19 cellular contexts compared by ENCODE assay signal in genomic region chr1:107247679-107248078, GRCh38.
DNase-seq lines count a peak whose midpoint lies in the region; ATAC-seq and TF ChIP-seq lines count a peak whose summit lies in the region.
"Had no signal": no experiment of that assay in that cellular context is flagged by ENCODE, and none has a peak within 500 bp of the region (broad histone marks: within the 10 kb centered on the region; RNA-seq: fewer than 3 reads in every experiment).

No MANE protein-coding gene starts in this region.

- H3K9me3 Mint-ChIP-seq in WTC11, result no peaks in the 10 kb centered on the region
- H3K9me3 Mint-ChIP-seq: CD8-positive, alpha-beta T cell; GM23338 had no signal

- DNase-seq in A673 (ENCODE audit: low spot score), result no peak
- no peak for DNase-seq in WTC11 (ENCODE audit: low spot score)
- no peak for DNase-seq in PC-3
- no peak for DNase-seq in HPDE6-E6E7 (ENCODE audit: extremely low spot score)
- DNase-seq in PC-9, result no peak
- DNase-seq: CD8-positive, alpha-beta T cell; NCI-H1930; NCI-H2171; NCI-H446 treated with DMSO at 0.1 percent for 48 hours; NCI-H748 treated with DMSO at 0.1 percent for 48 hours; Right ventricle myocardium superior had no signal

- H3K4me3 ChIP-seq in A673 (ENCODE audit: low read depth, low read length, poor library complexity, severe bottlenecking), result no peak overlapping the region
- no peak overlapping the region for H3K4me3 ChIP-seq in PC-3 (ENCODE audit: low read length)
- no peak overlapping the region for H3K4me3 ChIP-seq in PC-9
- H3K4me3 ChIP-seq: BLaER1, GM23338, SK-N-MC had no signal

- no peaks in the 10 kb centered on the region for H3K36me3 Mint-ChIP-seq in WTC11
- H3K36me3 Mint-ChIP-seq: CD8-positive, alpha-beta T cell had no signal

- H3K9me2 ChIP-seq in PC-3 (replicated peaks; ENCODE audit: low read length) (no peaks in the 10 kb centered on the region), PC-9 (ENCODE audit: insufficient read depth) (no peaks in the 10 kb centered on the region)

- TF ChIP-seq CTCF in A673 (conservative IDR thresholded peaks at IDR 0.05; ENCODE audit: low read depth, low read length) (no peak), WTC11 (IDR thresholded peaks at IDR 0.05) (no peak), PC-3 (conservative IDR thresholded peaks at IDR 0.05; ENCODE audit: low read depth, low read length) (no peak), PC-9 (conservative IDR thresholded peaks at IDR 0.05) (no peak)

- CTCF ChIA-PET in A673 (lab: Charles Lee) (no interaction called here), WTC11 (lab: Charles Lee) (interaction anchor here (0.8 kb wide), 2 partner anchors 29 to 50 kb away, joined by 3 to 5 read pairs; no protein-coding TSS in a partner anchor), PC-3 (lab: Charles Lee) (no interaction called here), PC-9 (lab: Charles Lee) (no interaction called here)

- no peak overlapping the region for H3K9ac ChIP-seq in PC-3 (ENCODE audit: low read length)
- H3K9ac ChIP-seq: BLaER1 had no signal

- H3F3A ChIP-seq in PC-3 (ENCODE audit: low read length, unreplicated experiment) (no peaks in the 10 kb centered on the region), PC-9 (ENCODE audit: insufficient read depth, low read depth) (no peaks in the 10 kb centered on the region)

- no peaks in the 10 kb centered on the region for H3K27me3 Mint-ChIP-seq in WTC11 (ENCODE audit: low read depth)

- H3K79me2 ChIP-seq in PC-3 (ENCODE audit: low read length) (no peaks in the 10 kb centered on the region), PC-9 (ENCODE audit: low read depth) (no peaks in the 10 kb centered on the region)

- no peak overlapping the region for H3K4me2 ChIP-seq in PC-3 (ENCODE audit: low read length)
- H3K4me2 ChIP-seq in PC-9, result no peak overlapping the region
- H3K4me2 ChIP-seq: GM23338 had no signal

- POLR2A ChIA-PET in A673 (lab: Charles Lee; ENCODE audit: low non-redundant PET) (interaction anchor here (0.6 kb wide), 1 partner anchor 558 kb away, joined by 3 read pairs; no protein-coding TSS in a partner anchor), WTC11 (lab: Charles Lee) (no interaction called here), PC-3 (lab: Charles Lee; ENCODE audit: unreplicated experiment) (no interaction called here), PC-9 (lab: Charles Lee; ENCODE audit: unreplicated experiment) (no interaction called here)

- ATAC-seq in GM19452 (IDR thresholded peaks at IDR 0.05; ENCODE audit: unreplicated experiment), result peak; percentile 34
- ATAC-seq in HG03342 (IDR thresholded peaks at IDR 0.05; ENCODE audit: unreplicated experiment), result peak; percentile 42
- ATAC-seq in WTC11, result no peak; the same call in 1 of the 2 replicates
- ATAC-seq in PC-3, result no peak
- no peak for ATAC-seq in HG02623 (IDR thresholded peaks at IDR 0.05; ENCODE audit: unreplicated experiment)
- ATAC-seq: CD8-positive, alpha-beta T cell; GM23338; HCT116 had no signal

- intact Hi-C loops in A673 (cut with micrococcal nuclease; ENCODE audit: unreplicated experiment), result no loop called here
- intact Hi-C loops in PC-3 (cut with micrococcal nuclease), result no loop called here
- intact Hi-C loops in PC-9 (cut with micrococcal nuclease; ENCODE audit: unreplicated experiment), result no loop called here

- H3K27me3 ChIP-seq in A673 (replicated peaks; ENCODE audit: insufficient read depth, low read depth, low read length, poor library complexity), result no peaks in the 10 kb centered on the region
- H3K27me3 ChIP-seq in PC-3 (ENCODE audit: low read length), result no peaks in the 10 kb centered on the region
- no peaks in the 10 kb centered on the region for H3K27me3 ChIP-seq in PC-9 (ENCODE audit: insufficient read depth, low read depth)
- H3K27me3 ChIP-seq: BLaER1 had no signal

- H3K4me1 ChIP-seq in A673 (ENCODE audit: insufficient read depth, low read length, poor library complexity, severe bottlenecking) (peaks cover 90% of the 10 kb centered on the region), PC-3 (ENCODE audit: insufficient read depth, low read length) (peaks cover 23% of the 10 kb centered on the region), PC-9 (replicated peaks; ENCODE audit: insufficient read depth) (no peaks in the 10 kb centered on the region)

- no peak overlapping the region for H2AFZ ChIP-seq in PC-3 (ENCODE audit: low read length)
- H2AFZ ChIP-seq in PC-9, result no peak overlapping the region
- H2AFZ ChIP-seq: GM23338 had no signal

- peak overlapping the region; percentile 63 for H3K27ac ChIP-seq in A673 (ENCODE audit: low read depth, low read length, poor library complexity, severe bottlenecking)
- H3K27ac ChIP-seq in PC-3 (ENCODE audit: low read length), result no peak overlapping the region
- H3K27ac ChIP-seq in PC-9, result no peak overlapping the region
- H3K27ac ChIP-seq: 22Rv1, BLaER1, SK-N-MC had no signal

- H4K20me1 ChIP-seq in PC-3 (ENCODE audit: low read length), result no peaks in the 10 kb centered on the region
- no peaks in the 10 kb centered on the region for H4K20me1 ChIP-seq in PC-9 (ENCODE audit: insufficient read depth)
- H4K20me1 ChIP-seq: BLaER1 had no signal

- H3K27ac Mint-ChIP-seq in WTC11, result peak overlapping the region; percentile 71
- H3K27ac Mint-ChIP-seq: CD8-positive, alpha-beta T cell had no signal

- BruUV-seq in A673 (replicated peaks; lab: Mats Ljungman, UMichigan) (TSS peak; percentile 4), PC-3 (replicated peaks; lab: Mats Ljungman, UMichigan) (no TSS peak), PC-9 (replicated peaks; lab: Mats Ljungman, UMichigan) (no TSS peak)

- H3K36me3 ChIP-seq in A673 (ENCODE audit: insufficient read depth, low read length, poor library complexity, severe bottlenecking) (no peaks in the 10 kb centered on the region), PC-3 (ENCODE audit: low read depth, low read length) (no peaks in the 10 kb centered on the region), PC-9 (ENCODE audit: low read depth) (no peaks in the 10 kb centered on the region)
- H3K36me3 ChIP-seq: BLaER1 had no signal

- H3K4me1 Mint-ChIP-seq in WTC11, result peaks cover 37% of the 10 kb centered on the region

- H3K4me3 Mint-ChIP-seq in WTC11, result no peak overlapping the region
- H3K4me3 Mint-ChIP-seq: CD8-positive, alpha-beta T cell; GM23338 had no signal

- no peaks in the 10 kb centered on the region for H3K9me3 ChIP-seq in A673 (ENCODE audit: low read depth, low read length, poor library complexity, severe bottlenecking)
- H3K9me3 ChIP-seq in PC-3 (ENCODE audit: low read length), result no peaks in the 10 kb centered on the region
- H3K9me3 ChIP-seq in PC-9 (ENCODE audit: insufficient read depth, low read depth), result no peaks in the 10 kb centered on the region
- H3K9me3 ChIP-seq: BLaER1 had no signal

TF ChIP-seq in WTC11, 78 proteins besides CTCF, POLR2A, EP300 and RAD21:
- no peak for TF ChIP-seq ATF6 (CRISPR knock-in tag; IDR thresholded peaks at IDR 0.05)
- no peak for TF ChIP-seq ZMAT4 (CRISPR knock-in tag; IDR thresholded peaks at IDR 0.05)
- no peak for TF ChIP-seq SP1 (CRISPR knock-in tag; conservative IDR thresholded peaks at IDR 0.05)
- no peak for TF ChIP-seq GABPB1 (CRISPR knock-in tag; IDR thresholded peaks at IDR 0.05)
- no peak for TF ChIP-seq NR1H2 (CRISPR knock-in tag; IDR thresholded peaks at IDR 0.05)
TF ChIP-seq in WTC11: peak in this region for 0.

Comparison
In these comparisons a context has a peak if more than half of its experiments do, and no peak if none do; other contexts are left out.
1. ATAC-seq: peak in GM19452 (single experiment) and HG03342 (single experiment); none in WTC11 (single experiment), PC-3 (single experiment) and HG02623 (single experiment).